8 cellular contexts compared by ENCODE assay signal in the genomic region with DNA sequence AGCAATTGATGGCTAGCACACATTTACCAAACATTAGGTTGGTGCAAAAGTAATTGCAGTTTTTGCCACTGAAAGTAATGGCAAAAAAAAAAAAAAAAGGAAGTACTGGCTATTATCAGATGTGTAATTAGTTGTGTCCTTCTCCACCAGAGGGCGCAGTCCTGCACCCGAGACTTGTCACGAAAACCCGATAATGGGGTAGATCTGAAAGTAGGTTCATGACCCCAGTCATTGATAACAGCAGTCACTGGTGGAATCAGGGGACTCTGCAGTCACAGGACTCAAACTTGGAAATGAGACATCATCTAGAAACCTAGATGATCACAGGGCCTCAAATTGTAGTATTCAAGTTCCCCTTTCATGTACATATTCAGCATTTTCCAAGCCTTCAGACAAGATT. TPM values are rescaled to one million over a fixed set of nuclear protein-coding genes. Genes with fewer than 3 reads are reported as not detected.
DNase-seq lines count a peak whose midpoint lies in the region; ATAC-seq, FAIRE-seq and TF ChIP-seq lines count a peak whose summit lies in the region.

No MANE protein-coding gene starts in this region.

- H3K4me3 ChIP-seq in small intestine (ENCODE audit: low read depth in 1 of 2, low read length in 2 of 2): no peak overlapping the region

- no peaks in the 10 kb centered on the region for H3K36me3 ChIP-seq in small intestine (ENCODE audit: control insufficient read depth in 2 of 2, insufficient read depth in 2 of 2, low read length in 2 of 2)

- H3K27me3 ChIP-seq in small intestine (ENCODE audit: control insufficient read depth in 2 of 2, insufficient read depth in 2 of 2, low read length in 2 of 2): no peaks in the 10 kb centered on the region

- intact Hi-C loops in left cardiac atrium (cut with DNase I): no loop called here

- H3K9me3 ChIP-seq in small intestine (ENCODE audit: control insufficient read depth, low read depth): no peaks in the 10 kb centered on the region

- 0 to 1% (median 0%) methylated on average over 4 of the region's 4 CpGs for WGBS in small intestine, 3 donors

- ATAC-seq in GM18519 (IDR thresholded peaks at IDR 0.05; ENCODE audit: low FRiP score, unreplicated experiment): peak; percentile 72
- ATAC-seq in HG03558 (IDR thresholded peaks at IDR 0.05; ENCODE audit: extremely low read depth, unreplicated experiment): peak; percentile 79
- ATAC-seq in left cardiac atrium: no peak

- peak; percentile 29 for DNase-seq in AG20443 (ENCODE audit: low spot score)
- DNase-seq in RKO (ENCODE audit: low spot score): peak; percentile 65
- peak; percentile 8 to 24 for DNase-seq in activated T-helper 1 cell treated with anti-CD3 and anti-CD28 coated beads, Interleukin-2, amount 50 U/mL, for 16 hours (ENCODE audit: low read depth in 1 of 2, low spot score in 1 of 2)
- peak; percentile 64 for DNase-seq in left cardiac atrium
- peak; percentile 65 for DNase-seq in small intestine
- no peak for DNase-seq in H54 (ENCODE audit: insufficient read length, low spot score)

- no peaks in the 10 kb centered on the region for H3K4me1 ChIP-seq in small intestine (ENCODE audit: control insufficient read depth in 2 of 2, insufficient read depth in 1 of 2, low read depth in 1 of 2, low read length in 1 of 2)

- FAIRE-seq in small intestine (lab: Jason Lieb, UNC) (no peak), H54 (lab: Jason Lieb, UNC) (no peak)

- H3K27ac ChIP-seq in small intestine (ENCODE audit: low read depth in 1 of 2, low read length in 1 of 2): no peak overlapping the region

- no peak for TF ChIP-seq POLR2A in H54 (IDR thresholded peaks at IDR 0.05; ENCODE audit: low read depth, low read length)

RNA-seq across cellular contexts. Expression of gene ACOT9, which starts 13.1 kb away (rescaled TPM):
- 10 to 100 TPM; 42.4 to 50.6 TPM for total RNA-seq in left cardiac atrium
- polyA plus RNA-seq in small intestine: 10 to 100 TPM; 20.1 to 43.8 (median 41.3) TPM

RNA-seq across cellular contexts. Expression of gene SAT1, which starts 26.8 kb away (rescaled TPM):
- 100 to 1,000 TPM; 291 to 408 TPM for total RNA-seq in left cardiac atrium
- polyA plus RNA-seq in small intestine: 1,000 to 10,000 TPM in 1 of 3 donors, 100 to 1,000 TPM in 2; 412 to 1,273 (median 926) TPM

Comparison
In these comparisons a context has a peak if more than half of its experiments do, and no peak if none do; other contexts are left out.
1. ATAC-seq: peak in GM18519 (single experiment) and HG03558 (single experiment); none in left cardiac atrium (0 of 2).